ENCODE assay signal across 33 cellular contexts in the genomic region with DNA sequence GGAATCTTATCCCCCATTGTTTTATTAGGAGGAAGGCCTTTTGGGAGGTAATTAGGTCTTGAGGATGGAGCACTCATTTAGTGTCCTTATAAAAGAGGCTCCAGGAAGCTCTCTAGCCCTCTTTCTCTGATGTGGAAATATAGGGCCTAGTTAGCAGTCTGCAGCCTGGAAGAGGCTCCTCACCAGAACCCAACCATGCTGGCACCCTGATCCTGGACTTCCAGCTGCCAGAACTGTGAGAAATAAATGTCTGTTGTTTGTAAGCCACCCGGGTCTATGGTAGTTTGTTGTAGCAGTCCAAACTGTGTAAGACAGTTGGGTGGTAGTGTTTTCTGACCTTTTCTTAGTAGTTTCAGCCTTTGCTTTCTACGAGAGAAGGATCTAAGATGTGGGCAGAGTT.
A peak's percentile ranks its signal among the peaks of the same experiment; 100 is the strongest.
DNase-seq lines count a peak whose midpoint lies in the region; FAIRE-seq and TF ChIP-seq lines count a peak whose summit lies in the region.
"Had no signal": no experiment of that assay in that cellular context is flagged by ENCODE, and none has a peak within 500 bp of the region (broad histone marks: within the 10 kb centered on the region; RNA-seq: fewer than 3 reads in every experiment).

No MANE protein-coding gene starts in this region.

- H4K8ac ChIP-seq in trophoblast cell (ENCODE audit: low read depth, low read length), result no peak overlapping the region

- H3K4me2 ChIP-seq in Karpas-422 (ENCODE audit: low read depth, low read length, poor library complexity, severe bottlenecking) (no peak overlapping the region), trophoblast cell (ENCODE audit: low read length) (no peak overlapping the region)
- H3K4me2 ChIP-seq: A549; BLaER1; BLaER1 treated with 17β-estradiol and CSF1 and Interleukin-3, amounts not matched to agents 10 nM and 100 nM had no signal

- H3K4me1 ChIP-seq in Karpas-422 (ENCODE audit: low read length) (no peaks in the 10 kb centered on the region), trophoblast cell (ENCODE audit: control insufficient read depth in 1 of 2, insufficient read depth in 2 of 2, low read length in 2 of 2) (no peaks in the 10 kb centered on the region)
- H3K4me1 ChIP-seq: A549; BE2C; BLaER1; BLaER1 treated with 17β-estradiol and CSF1 and Interleukin-3, amounts not matched to agents 10 nM and 100 nM; Caco-2 had no signal

- H3K9me2 ChIP-seq in Karpas-422 (replicated peaks; ENCODE audit: insufficient read depth, low read length), result no peaks in the 10 kb centered on the region

- H3K4me3 ChIP-seq in Karpas-422 (ENCODE audit: low read length), result no peak overlapping the region
- no peak overlapping the region for H3K4me3 ChIP-seq in bronchial epithelial cell (ENCODE audit: low read depth, low read length)
- H3K4me3 ChIP-seq in trophoblast cell (ENCODE audit: low read depth, low read length), result no peak overlapping the region
- H3K4me3 ChIP-seq: A549; BLaER1; BLaER1 treated with 17β-estradiol and CSF1 and Interleukin-3, amounts not matched to agents 10 nM and 100 nM had no signal

- H3K79me2 ChIP-seq in Karpas-422 (ENCODE audit: low read length), result no peaks in the 10 kb centered on the region
- no peaks in the 10 kb centered on the region for H3K79me2 ChIP-seq in trophoblast cell (ENCODE audit: control insufficient read depth, insufficient read depth, low read length, poor library complexity)

- WGBS in trophoblast cell (ENCODE audit: extremely low coverage, insufficient coverage, insufficient read length), result no CpG with 5 or more reads among the region's 2 CpGs

- no peak for DNase-seq in D721Med (ENCODE audit: insufficient read length, low spot score)
- peak; percentile 31 for DNase-seq in Karpas-422
- no peak for DNase-seq in bronchial epithelial cell (ENCODE audit: low read depth)
- DNase-seq in trophoblast cell, result peak; percentile 91 to 92
- no peak for DNase-seq in NCI-H2029 (lab: John Stamatoyannopoulos, UW)
- DNase-seq in activated CD4-positive, CD25-positive, alpha-beta regulatory T cell (lab: John Stamatoyannopoulos, UW), result no peak
- no peak for DNase-seq in superior temporal gyrus (ENCODE audit: extremely low spot score)
- no peak for DNase-seq in C1 segment of cervical spinal cord (lab: John Stamatoyannopoulos, UW)
- DNase-seq: 8988T; ACHN; AML-193; BE2C; Caco-2; Calu3; CD4-positive, alpha-beta memory T cell; CD4-positive, alpha-beta T cell; CD4-positive, CD25-positive, alpha-beta regulatory T cell; CD8-positive, alpha-beta memory T cell; CD8-positive, alpha-beta T cell; COR-L47; DMS 273 treated with DMSO at 0.1 percent for 48 hours; DMS153; DMS53; DMS79; DMS79 treated with DMSO at 0.1 percent for 48 hours; DND-41; EL had no signal

- H3K14ac ChIP-seq in trophoblast cell (ENCODE audit: low read length), result no peak overlapping the region

- H3K9ac ChIP-seq in Karpas-422 (ENCODE audit: low read length) (no peak overlapping the region), trophoblast cell (ENCODE audit: low read length) (no peak overlapping the region)
- H3K9ac ChIP-seq: BLaER1; BLaER1 treated with 17β-estradiol and CSF1 and Interleukin-3, amounts not matched to agents 10 nM and 100 nM had no signal

- TF ChIP-seq CTCF in D721Med (IDR thresholded peaks at IDR 0.05; ENCODE audit: insufficient read depth, missing control alignments) (no peak), bronchial epithelial cell (IDR thresholded peaks at IDR 0.05; ENCODE audit: insufficient read depth, low read length, severe bottlenecking) (no peak)

- FAIRE-seq in D721Med (lab: Jason Lieb, UNC) (peak; percentile 32), bronchial epithelial cell (lab: Jason Lieb, UNC) (peak; percentile 92)
- FAIRE-seq: A204.1, A549 had no signal

- no peaks in the 10 kb centered on the region for H4K20me1 ChIP-seq in Karpas-422 (ENCODE audit: insufficient read depth, low read depth, low read length)
- H4K20me1 ChIP-seq: BLaER1; BLaER1 treated with 17β-estradiol and CSF1 and Interleukin-3, amounts not matched to agents 10 nM and 100 nM had no signal

- H2AFZ ChIP-seq in Karpas-422 (ENCODE audit: low read length) (no peak overlapping the region), trophoblast cell (ENCODE audit: insufficient read depth, low read length, poor library complexity) (no peak overlapping the region)

- no peak overlapping the region for H3K27ac ChIP-seq in Karpas-422 (ENCODE audit: low read length)
- no peak overlapping the region for H3K27ac ChIP-seq in trophoblast cell (ENCODE audit: low read depth, low read length)
- H3K27ac ChIP-seq: 22Rv1; A549; BLaER1; BLaER1 treated with 17β-estradiol and CSF1 and Interleukin-3, amounts not matched to agents 10 nM and 100 nM; C4-2B had no signal

- no peak overlapping the region for H2BK12ac ChIP-seq in trophoblast cell (ENCODE audit: low read length)

- no peaks in the 10 kb centered on the region for H3K79me1 ChIP-seq in trophoblast cell (ENCODE audit: low read length)

- no peak overlapping the region for H4K91ac ChIP-seq in trophoblast cell (ENCODE audit: low read depth, low read length)

- no peaks in the 10 kb centered on the region for H3K36me3 ChIP-seq in Karpas-422 (ENCODE audit: insufficient read depth, low read length)
- H3K36me3 ChIP-seq in bronchial epithelial cell (ENCODE audit: control insufficient read depth, insufficient read depth, low read length), result no peaks in the 10 kb centered on the region
- no peaks in the 10 kb centered on the region for H3K36me3 ChIP-seq in trophoblast cell (ENCODE audit: control insufficient read depth in 1 of 2, insufficient read depth in 2 of 2, low read length in 2 of 2)
- H3K36me3 ChIP-seq: BE2C had no signal

- no peak overlapping the region for H3K4ac ChIP-seq in trophoblast cell (ENCODE audit: low read depth, low read length)

- no peak overlapping the region for H2AK5ac ChIP-seq in trophoblast cell (ENCODE audit: low read length)

- no peaks in the 10 kb centered on the region for H3K9me3 ChIP-seq in Karpas-422 (ENCODE audit: low read length)
- no peaks in the 10 kb centered on the region for H3K9me3 ChIP-seq in trophoblast cell (ENCODE audit: insufficient read depth, low read depth, low read length)
- H3K9me3 ChIP-seq: A549; BE2C; BLaER1; BLaER1 treated with 17β-estradiol and CSF1 and Interleukin-3, amounts not matched to agents 10 nM and 100 nM; Caco-2 had no signal

- no peak overlapping the region for H4K12ac ChIP-seq in trophoblast cell (ENCODE audit: low read depth, low read length)

- no peak overlapping the region for H3K23ac ChIP-seq in trophoblast cell (ENCODE audit: low read length)

- no peak overlapping the region for H2BK120ac ChIP-seq in trophoblast cell (ENCODE audit: insufficient read depth, low read length, poor library complexity)

- no peak overlapping the region for H2BK5ac ChIP-seq in trophoblast cell (ENCODE audit: low read depth, low read length, poor library complexity)

- H3K27me3 ChIP-seq in Karpas-422 (ENCODE audit: low read length) (no peaks in the 10 kb centered on the region), bronchial epithelial cell (ENCODE audit: control insufficient read depth, insufficient read depth, low read length) (no peaks in the 10 kb centered on the region), trophoblast cell (ENCODE audit: insufficient read depth, low read length) (no peaks in the 10 kb centered on the region)
- H3K27me3 ChIP-seq: BE2C; BLaER1; BLaER1 treated with 17β-estradiol and CSF1 and Interleukin-3, amounts not matched to agents 10 nM and 100 nM had no signal

- no peak overlapping the region for H3K18ac ChIP-seq in trophoblast cell (ENCODE audit: low read length)

Comparison
In these comparisons a context has a peak if more than half of its experiments do, and no peak if none do; other contexts are left out.
1. DNase-seq: peak in Karpas-422 (single experiment) and trophoblast cell (2 of 2); none in D721Med (single experiment), bronchial epithelial cell (single experiment), NCI-H2029 (single experiment), activated CD4-positive, CD25-positive, alpha-beta regulatory T cell (0 of 4), superior temporal gyrus (single experiment) and C1 segment of cervical spinal cord (0 of 14).